ENCODE assay signal across 13 cellular contexts in genomic region chr3:187955076-187955952, GRCh38.
A peak's percentile ranks its signal among the peaks of the same experiment; 100 is the strongest.
DNase-seq lines count a peak whose midpoint lies in the region; ATAC-seq, FAIRE-seq and TF ChIP-seq lines count a peak whose summit lies in the region.
"Had no signal": no experiment of that assay in that cellular context is flagged by ENCODE, and none has a peak within 500 bp of the region (broad histone marks: within the 10 kb centered on the region; RNA-seq: fewer than 3 reads in every experiment).

No MANE protein-coding gene starts in this region.

- H2BK15ac ChIP-seq in mesenchymal stem cell (ENCODE audit: low read depth, poor library complexity, severe bottlenecking) (no peak overlapping the region), mesendoderm (replicated peaks; ENCODE audit: low read depth) (no peak overlapping the region)

- H3K9ac ChIP-seq in mesenchymal stem cell (ENCODE audit: low read length), result peak overlapping the region; percentile 74
- H3K9ac ChIP-seq in mesendoderm (ENCODE audit: low read length), result no peak overlapping the region

- TF ChIP-seq CTCF in AG09309 (IDR thresholded peaks at IDR 0.05; ENCODE audit: control insufficient read depth, insufficient read depth, low read depth, low read length, missing control alignments) (no peak), chondrocyte (IDR thresholded peaks at IDR 0.05) (no peak)

- H3K4me1 ChIP-seq in mesenchymal stem cell (ENCODE audit: control insufficient read depth, insufficient read depth, low read depth, low read length) (peaks cover 10% of the 10 kb centered on the region), mesendoderm (ENCODE audit: control insufficient read depth, low read depth, low read length) (no peaks in the 10 kb centered on the region)
- H3K4me1 ChIP-seq: HAP-1 had no signal

- H3K18ac ChIP-seq in mesenchymal stem cell (ENCODE audit: low read depth in 1 of 2, low read length in 2 of 2) (peak overlapping the region; percentile 75 to 79), mesendoderm (ENCODE audit: low read length) (no peak overlapping the region)

- H4K91ac ChIP-seq in mesenchymal stem cell (ENCODE audit: low read length), result peak overlapping the region; percentile 25

- WGBS in mesenchymal stem cell, result 22% methylated on average over 2 of the region's 2 CpGs
- no CpG with 5 or more reads among the region's 2 CpGs for WGBS in mesendoderm (ENCODE audit: extremely low coverage, insufficient coverage, low lambda C conversion rate)

- H2BK120ac ChIP-seq in mesenchymal stem cell (ENCODE audit: low read depth, low read length) (no peak overlapping the region), mesendoderm (ENCODE audit: low read depth, low read length) (no peak overlapping the region)

- H3K27me3 Mint-ChIP-seq in chondrocyte (ENCODE audit: low read depth), result no peaks in the 10 kb centered on the region
- H3K27me3 Mint-ChIP-seq: activated CD8-positive, alpha-beta T cell treated with anti-CD3 and anti-CD28 coated beads for 36 hours had no signal

- H3K9me3 ChIP-seq in mesenchymal stem cell (ENCODE audit: control insufficient read depth, low read length), result no peaks in the 10 kb centered on the region
- H3K9me3 ChIP-seq: HAP-1 had no signal

- ATAC-seq in GM18873 (IDR thresholded peaks at IDR 0.05; ENCODE audit: low FRiP score, unreplicated experiment), result no peak
- ATAC-seq: activated CD8-positive, alpha-beta T cell treated with anti-CD3 and anti-CD28 coated beads for 36 hours had no signal

- peak overlapping the region; percentile 12 for H4K8ac ChIP-seq in mesenchymal stem cell (ENCODE audit: low read length)
- H4K8ac ChIP-seq in mesendoderm (ENCODE audit: low read depth, low read length), result no peak overlapping the region

- H3K27me3 ChIP-seq in mesenchymal stem cell (ENCODE audit: control insufficient read depth in 1 of 2, insufficient read depth in 1 of 2, low read length in 2 of 2) (no peaks in the 10 kb centered on the region), mesendoderm (ENCODE audit: insufficient read depth, low read length, poor library complexity) (no peaks in the 10 kb centered on the region)

- peak overlapping the region; percentile 60 to 75 for H2BK12ac ChIP-seq in mesenchymal stem cell (ENCODE audit: low read length in 2 of 2)

- no peak overlapping the region for H3K14ac ChIP-seq in mesenchymal stem cell (ENCODE audit: low read length in 2 of 2)

- TF ChIP-seq POLR2A in GM12892 (IDR thresholded peaks at IDR 0.05; ENCODE audit: low read depth, low read length), result no peak

- no peaks in the 10 kb centered on the region for H3K9me3 Mint-ChIP-seq in chondrocyte (ENCODE audit: low read depth)
- H3K9me3 Mint-ChIP-seq: activated CD8-positive, alpha-beta T cell treated with anti-CD3 and anti-CD28 coated beads for 36 hours had no signal

- H3K36me3 Mint-ChIP-seq in chondrocyte (ENCODE audit: low read depth), result no peaks in the 10 kb centered on the region

- no peak overlapping the region for H3K4me3 Mint-ChIP-seq in chondrocyte (ENCODE audit: unreplicated experiment)
- H3K4me3 Mint-ChIP-seq: activated CD8-positive, alpha-beta T cell treated with anti-CD3 and anti-CD28 coated beads for 36 hours had no signal

- H3K36me3 ChIP-seq in mesenchymal stem cell (ENCODE audit: control insufficient read depth in 1 of 2, insufficient read depth in 2 of 2, low read depth in 1 of 2, low read length in 2 of 2), result no peaks in the 10 kb centered on the region
- no peaks in the 10 kb centered on the region for H3K36me3 ChIP-seq in mesendoderm (ENCODE audit: control insufficient read depth, insufficient read depth, low read length)
- H3K36me3 ChIP-seq: HAP-1 had no signal

- FAIRE-seq in GM12892 (lab: Jason Lieb, UNC), result no peak
- FAIRE-seq: endometrium had no signal

- no peak overlapping the region for H4K5ac ChIP-seq in mesendoderm (ENCODE audit: low read length)

- H3K4me3 ChIP-seq in AG09309 (ENCODE audit: control insufficient read depth, low read depth, low read length) (no peak overlapping the region), mesenchymal stem cell (ENCODE audit: insufficient read depth in 1 of 2, low read depth in 1 of 2, low read length in 2 of 2) (peak overlapping the region in 1 of 2 experiments; percentile 29), mesendoderm (ENCODE audit: low read length) (no peak overlapping the region)
- H3K4me3 ChIP-seq: HAP-1 had no signal

- H3K27ac ChIP-seq in mesenchymal stem cell (ENCODE audit: low read length, poor library complexity, severe bottlenecking) (peak overlapping the region; percentile 86), mesendoderm (ENCODE audit: low read depth, low read length) (no peak overlapping the region)

- H3K4me2 ChIP-seq in mesenchymal stem cell (ENCODE audit: low read length, poor library complexity, severe bottlenecking), result peak overlapping the region; percentile 21
- no peak overlapping the region for H3K4me2 ChIP-seq in mesendoderm (ENCODE audit: low read length)

- H2BK5ac ChIP-seq in mesenchymal stem cell (ENCODE audit: low read depth, low read length, poor library complexity, severe bottlenecking) (peak overlapping the region; percentile 63), mesendoderm (ENCODE audit: low read length) (no peak overlapping the region)

- H3K4ac ChIP-seq in mesenchymal stem cell (ENCODE audit: low read depth in 1 of 2, low read length in 2 of 2) (peak overlapping the region in 1 of 2 experiments; percentile 24), mesendoderm (ENCODE audit: low read depth, low read length) (no peak overlapping the region)

- peak overlapping the region; percentile 51 for H2AK5ac ChIP-seq in mesenchymal stem cell (ENCODE audit: low read length, severe bottlenecking)
- H2AK5ac ChIP-seq in mesendoderm (ENCODE audit: low read length), result no peak overlapping the region

- H3K23ac ChIP-seq in mesenchymal stem cell (ENCODE audit: low read length in 2 of 2) (no peak overlapping the region), mesendoderm (ENCODE audit: low read length) (no peak overlapping the region)

- peaks cover 23% of the 10 kb centered on the region for H3K4me1 Mint-ChIP-seq in chondrocyte (ENCODE audit: low read depth)

- H3K79me2 ChIP-seq in mesendoderm (ENCODE audit: control insufficient read depth, insufficient read depth, low read length), result no peaks in the 10 kb centered on the region

- no peak overlapping the region for H3K56ac ChIP-seq in mesendoderm (ENCODE audit: low read length)

- H3K27ac Mint-ChIP-seq in chondrocyte (ENCODE audit: unreplicated experiment), result peak overlapping the region; percentile 62
- H3K27ac Mint-ChIP-seq: activated CD8-positive, alpha-beta T cell treated with anti-CD3 and anti-CD28 coated beads for 36 hours had no signal

- no peak overlapping the region for H2AFZ ChIP-seq in mesenchymal stem cell (ENCODE audit: low read depth, low read length)

- DNase-seq in AG09309 (ENCODE audit: low read depth), result peak; percentile 82
- DNase-seq in M059J (ENCODE audit: low read depth), result peak; percentile 96
- DNase-seq in chondrocyte (ENCODE audit: low spot score), result no peak
- DNase-seq in mesenchymal stem cell, result peak; percentile 94
- DNase-seq in hippocampal formation (lab: John Stamatoyannopoulos, UW), result no peak
- DNase-seq in GM12892 (ENCODE audit: insufficient read length), result no peak
- no peak for DNase-seq in mesendoderm
- DNase-seq: activated CD8-positive, alpha-beta T cell treated with anti-CD3 and anti-CD28 coated beads for 36 hours; DMS153; NCI-H2107 had no signal

- H3K79me1 ChIP-seq in mesenchymal stem cell (replicated peaks; ENCODE audit: low read length, poor library complexity, severe bottlenecking) (no peaks in the 10 kb centered on the region), mesendoderm (ENCODE audit: low read length) (no peaks in the 10 kb centered on the region)

Comparison
In these comparisons a context has a peak if more than half of its experiments do, and no peak if none do; other contexts are left out.
1. DNase-seq: peak in AG09309 (single experiment), M059J (single experiment) and mesenchymal stem cell (single experiment); none in chondrocyte (single experiment), hippocampal formation (0 of 2), GM12892 (single experiment) and mesendoderm (single experiment).